In the genomic region with DNA sequence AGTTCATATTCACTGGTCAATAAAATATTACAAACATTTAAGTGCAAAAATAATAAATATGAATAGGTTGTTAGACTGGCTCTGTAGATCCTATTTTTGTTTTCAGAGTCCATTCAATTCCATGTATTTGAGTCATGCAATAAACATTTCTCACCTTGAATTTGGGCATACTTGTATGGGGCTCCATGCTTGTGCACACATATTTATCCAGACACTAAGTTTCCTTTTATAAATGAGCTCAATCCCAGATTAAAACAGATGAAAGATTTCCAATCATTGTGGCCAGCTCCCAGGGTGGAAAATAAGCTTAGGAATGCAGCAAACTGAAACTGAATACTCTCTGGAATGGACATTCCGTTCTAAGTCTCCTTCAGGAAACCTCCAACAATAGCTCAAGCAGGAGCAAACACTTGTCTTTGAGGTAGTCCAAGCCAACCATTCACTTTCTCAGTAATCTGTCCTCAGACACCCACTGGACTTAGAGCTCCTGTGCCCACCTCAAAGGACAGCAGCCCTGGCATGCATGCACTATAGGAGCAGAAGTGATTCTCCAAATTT, we compare ENCODE assay signal across 17 cellular contexts. TPM values are rescaled to one million over a fixed set of nuclear protein-coding genes. Genes with fewer than 3 reads are reported as not detected.
DNase-seq lines count a peak whose midpoint lies in the region; ATAC-seq and TF ChIP-seq lines count a peak whose summit lies in the region.
"Had no signal": no experiment of that assay in that cellular context is flagged by ENCODE, and none has a peak within 500 bp of the region (broad histone marks: within the 10 kb centered on the region; RNA-seq: fewer than 3 reads in every experiment).

No MANE protein-coding gene starts in this region.

- TF ChIP-seq CTCF in coronary artery (IDR thresholded peaks at IDR 0.05), result no peak

- H2BK5ac ChIP-seq in mesenchymal stem cell (ENCODE audit: low read depth, low read length, poor library complexity, severe bottlenecking), result no peak overlapping the region

- peak overlapping the region; percentile 21 for H3K9ac ChIP-seq in mesenchymal stem cell (ENCODE audit: low read length)
- no peak overlapping the region for H3K9ac ChIP-seq in subcutaneous abdominal adipose tissue (ENCODE audit: low read length in 5 of 5)

- H3K4ac ChIP-seq in mesenchymal stem cell (ENCODE audit: low read depth in 1 of 2, low read length in 2 of 2), result no peak overlapping the region

- no peak overlapping the region for H2BK15ac ChIP-seq in mesenchymal stem cell (ENCODE audit: low read depth, poor library complexity, severe bottlenecking)

- no peak overlapping the region for H2AFZ ChIP-seq in mesenchymal stem cell (ENCODE audit: low read depth, low read length)

- H2BK120ac ChIP-seq in mesenchymal stem cell (ENCODE audit: low read depth, low read length), result no peak overlapping the region

- H3K4me3 ChIP-seq in SJSA1 (no peak overlapping the region), coronary artery (peak overlapping the region; percentile 58), mesenchymal stem cell (ENCODE audit: insufficient read depth in 1 of 2, low read depth in 1 of 2, low read length in 2 of 2) (peak overlapping the region in 1 of 2 experiments; percentile 67), subcutaneous abdominal adipose tissue (ENCODE audit: low read depth in 1 of 5, low read length in 5 of 5) (peak overlapping the region in 2 of 5 donors; percentile 20 to 36)
- no peak overlapping the region for H3K4me3 ChIP-seq in effector memory CD4-positive, alpha-beta T cell (ENCODE audit: insufficient read depth, low read depth, low read length, poor library complexity, severe bottlenecking)
- H3K4me3 ChIP-seq: thyroid gland had no signal

- H3K14ac ChIP-seq in mesenchymal stem cell (ENCODE audit: low read length in 2 of 2), result no peak overlapping the region

- WGBS in mesenchymal stem cell, result 50% methylated on average over 1 of the region's 1 CpG

- no peak for ATAC-seq in HG02885 (IDR thresholded peaks at IDR 0.05; ENCODE audit: poor library complexity, unreplicated experiment)
- ATAC-seq in GM19035 (IDR thresholded peaks at IDR 0.05; ENCODE audit: unreplicated experiment), result no peak
- ATAC-seq: activated CD8-positive, alpha-beta T cell treated with anti-CD3 and anti-CD28 coated beads for 36 hours; activated T-cell treated with anti-CD3 and anti-CD28 coated beads, Interleukin-2, amount 50 U/mL, for 4 hours; natural killer cell treated with Interleukin-12 subunit alpha and Interleukin-12 subunit beta and Interleukin-15 and Interleukin-18, amount 100 ng/mL, for 72 hours; PC-3; WTC11 had no signal

- H3K27me3 ChIP-seq in SJSA1 (replicated peaks), result no peaks in the 10 kb centered on the region
- H3K27me3 ChIP-seq in mesenchymal stem cell (ENCODE audit: control insufficient read depth in 1 of 2, insufficient read depth in 1 of 2, low read length in 2 of 2), result no peaks in the 10 kb centered on the region
- H3K27me3 ChIP-seq in subcutaneous abdominal adipose tissue (ENCODE audit: control insufficient read depth in 5 of 5, insufficient read depth in 4 of 5, low read length in 5 of 5), result no peaks in the 10 kb centered on the region
- H3K27me3 ChIP-seq in effector memory CD4-positive, alpha-beta T cell (replicated peaks; ENCODE audit: control insufficient read depth, insufficient read depth, low read length, poor library complexity, severe bottlenecking), result no peaks in the 10 kb centered on the region
- H3K27me3 ChIP-seq: thyroid gland had no signal

- no peak overlapping the region for H2BK12ac ChIP-seq in mesenchymal stem cell (ENCODE audit: low read length in 2 of 2)

- H2AK5ac ChIP-seq in mesenchymal stem cell (ENCODE audit: low read length, severe bottlenecking), result no peak overlapping the region

- no peaks in the 10 kb centered on the region for H3K79me1 ChIP-seq in mesenchymal stem cell (replicated peaks; ENCODE audit: low read length, poor library complexity, severe bottlenecking)

- H3K18ac ChIP-seq in mesenchymal stem cell (ENCODE audit: low read depth in 1 of 2, low read length in 2 of 2), result no peak overlapping the region

- H3K27ac ChIP-seq in SJSA1 (peak overlapping the region; percentile 57), coronary artery (peak overlapping the region in 1 of 2 donors; percentile 68), mesenchymal stem cell (ENCODE audit: low read length, poor library complexity, severe bottlenecking) (peak overlapping the region; percentile 47), subcutaneous abdominal adipose tissue (ENCODE audit: low read depth, low read length) (peak overlapping the region; percentile 11)
- no peak overlapping the region for H3K27ac ChIP-seq in effector memory CD4-positive, alpha-beta T cell (ENCODE audit: insufficient read depth, low read length, poor library complexity, severe bottlenecking)
- H3K27ac ChIP-seq: thyroid gland had no signal

- H3K23ac ChIP-seq in mesenchymal stem cell (ENCODE audit: low read length in 2 of 2), result no peak overlapping the region

- H3K36me3 ChIP-seq in SJSA1, result no peaks in the 10 kb centered on the region
- H3K36me3 ChIP-seq in mesenchymal stem cell (ENCODE audit: control insufficient read depth in 1 of 2, insufficient read depth in 2 of 2, low read depth in 1 of 2, low read length in 2 of 2), result no peaks in the 10 kb centered on the region
- H3K36me3 ChIP-seq in subcutaneous abdominal adipose tissue (ENCODE audit: control insufficient read depth in 5 of 5, insufficient read depth in 5 of 5, low read length in 5 of 5), result no peaks in the 10 kb centered on the region
- no peaks in the 10 kb centered on the region for H3K36me3 ChIP-seq in effector memory CD4-positive, alpha-beta T cell (ENCODE audit: control insufficient read depth, insufficient read depth, low read length)
- H3K36me3 ChIP-seq: thyroid gland had no signal

- DNase-seq in SJSA1 (ENCODE audit: low read depth in 1 of 2, low spot score in 2 of 2) (peak in 1 of 2 experiments; percentile 44), coronary artery (ENCODE audit: low spot score) (no peak), mesenchymal stem cell (peak; percentile 20), DMS79 (lab: John Stamatoyannopoulos, UW) (no peak)
- DNase-seq in effector memory CD4-positive, alpha-beta T cell, result no peak
- DNase-seq: activated CD8-positive, alpha-beta T cell treated with anti-CD3 and anti-CD28 coated beads for 36 hours; activated naive CD4-positive, alpha-beta T cell treated with anti-CD3 and anti-CD28 coated beads, Interleukin-2, amount 10 ng/mL, durations not matched to agents 7 days and 5 days; activated T-cell treated with anti-CD3 and anti-CD28 coated beads, Interleukin-2, amount 50 U/mL, for 4 hours; MM.1S; NCI-H82; PC-3; thyroid gland had no signal

- no peak overlapping the region for H4K91ac ChIP-seq in mesenchymal stem cell (ENCODE audit: low read length)

- no peak overlapping the region for H3K4me2 ChIP-seq in mesenchymal stem cell (ENCODE audit: low read length, poor library complexity, severe bottlenecking)

- no peak overlapping the region for H4K8ac ChIP-seq in mesenchymal stem cell (ENCODE audit: low read length)

- H3K9me3 ChIP-seq in SJSA1 (replicated peaks), result no peaks in the 10 kb centered on the region
- peaks cover 5% of the 10 kb centered on the region for H3K9me3 ChIP-seq in mesenchymal stem cell (ENCODE audit: control insufficient read depth, low read length)
- H3K9me3 ChIP-seq in subcutaneous abdominal adipose tissue (ENCODE audit: control insufficient read depth in 5 of 5, low read length in 5 of 5), result peaks cover 0 to 4% (median 0%) of the 10 kb centered on the region in 5 donors
- H3K9me3 ChIP-seq in effector memory CD4-positive, alpha-beta T cell (ENCODE audit: control insufficient read depth, low read length), result no peaks in the 10 kb centered on the region
- H3K9me3 ChIP-seq: thyroid gland had no signal

- peaks cover 42% of the 10 kb centered on the region for H3K4me1 ChIP-seq in SJSA1 (replicated peaks)
- H3K4me1 ChIP-seq in mesenchymal stem cell (ENCODE audit: control insufficient read depth, insufficient read depth, low read depth, low read length), result peaks cover 2% of the 10 kb centered on the region
- H3K4me1 ChIP-seq in subcutaneous abdominal adipose tissue (ENCODE audit: control insufficient read depth in 5 of 5, insufficient read depth in 5 of 5, low read length in 5 of 5), result peaks cover 0 to 6% (median 0%) of the 10 kb centered on the region in 5 donors
- no peaks in the 10 kb centered on the region for H3K4me1 ChIP-seq in effector memory CD4-positive, alpha-beta T cell (ENCODE audit: control insufficient read depth, insufficient read depth, low read length, poor library complexity, severe bottlenecking)
- H3K4me1 ChIP-seq: thyroid gland had no signal

RNA-seq across cellular contexts. Expression of a gene that starts 16.4 kb away (rescaled TPM):
- total RNA-seq in SJSA1 (2014; rRNA removed; shearing (Covaris generic)), result 6.8 and 8.9 TPM in 2 replicates
- polyA plus RNA-seq in mesenchymal stem cell (2013, experiment 1 of 2), result 15.9 TPM
- polyA plus RNA-seq in mesenchymal stem cell (2013, experiment 2 of 2), result 16.6 TPM
- total RNA-seq: PC-3 had no signal
